In genomic region chr2:64105676-64106461, GRCh38 we compare ENCODE assay signal across 11 cellular contexts. TPM values are rescaled to one million over a fixed set of nuclear protein-coding genes. Genes with fewer than 3 reads are reported as not detected.
DNase-seq lines count a peak whose midpoint lies in the region; ATAC-seq and TF ChIP-seq lines count a peak whose summit lies in the region.
"Had no signal": no experiment of that assay in that cellular context is flagged by ENCODE, and none has a peak within 500 bp of the region (broad histone marks: within the 10 kb centered on the region; RNA-seq: fewer than 3 reads in every experiment).

No MANE protein-coding gene starts in this region.

- no peak for TF ChIP-seq CTCF in mucosa of descending colon (IDR thresholded peaks at IDR 0.05)

- H3K4me1 ChIP-seq in mucosa of descending colon (ENCODE audit: low read depth), result peaks cover 45% of the 10 kb centered on the region
- H3K4me1 ChIP-seq: parathyroid adenoma had no signal

- no peak overlapping the region for H3K4me3 ChIP-seq in mucosa of descending colon
- H3K4me3 ChIP-seq: heart right ventricle had no signal

- no peaks in the 10 kb centered on the region for H3K9me3 ChIP-seq in mucosa of descending colon
- H3K9me3 ChIP-seq: heart right ventricle had no signal

- H3K36me3 ChIP-seq in mucosa of descending colon (ENCODE audit: low read depth), result no peaks in the 10 kb centered on the region

- ATAC-seq in GM18498 (IDR thresholded peaks at IDR 0.05; ENCODE audit: unreplicated experiment) (peak; percentile 35), HG03108 (IDR thresholded peaks at IDR 0.05; ENCODE audit: unreplicated experiment) (peak; percentile 35), mucosa of descending colon (peak; percentile 81)
- ATAC-seq: heart right ventricle had no signal

- DNase-seq in amniotic epithelial cell (ENCODE audit: low read depth), result peak; percentile 20
- DNase-seq in mucosa of descending colon, result peak in 2 of 3 donors; percentile 47 to 52
- no peak for DNase-seq in activated CD8-positive, alpha-beta memory T cell treated with anti-CD3 and anti-CD28 coated beads, Interleukin-2, amount 50 U/mL, for 48 hours
- DNase-seq in SW 1271 (lab: John Stamatoyannopoulos, UW), result no peak
- DNase-seq in activated CD4-positive, CD25-positive, alpha-beta regulatory T cell (lab: John Stamatoyannopoulos, UW), result no peak
- no peak for DNase-seq in NCI-H1105 (lab: John Stamatoyannopoulos, UW)
- DNase-seq: heart right ventricle, NCI-H524 treated with DMSO at 0.1 percent for 48 hours had no signal

- intact Hi-C loops in mucosa of descending colon (cut with DNase I, micrococcal nuclease), result no loop called here

RNA-seq across cellular contexts. Expression of gene PELI1, which starts 38.4 kb away (rescaled TPM):
- 10 to 100 TPM; 45.6 to 51.2 (median 48.9) TPM for total RNA-seq in mucosa of descending colon

Comparison
In these comparisons a context has a peak if more than half of its experiments do, and no peak if none do; other contexts are left out.
1. DNase-seq: peak in amniotic epithelial cell (single experiment) and mucosa of descending colon (2 of 3); none in activated CD8-positive, alpha-beta memory T cell treated with anti-CD3 and anti-CD28 coated beads, Interleukin-2, amount 50 U/mL, for 48 hours (single experiment), SW 1271 (0 of 2), activated CD4-positive, CD25-positive, alpha-beta regulatory T cell (0 of 4) and NCI-H1105 (single experiment).
2. Peak in every context shown above with its lines, with median percentiles within 50 percentile points of each other: ATAC-seq.